Comparison of ENCODE assay signal across 1 cellular context in genomic region chr13:43804461-43805070, GRCh38.
TF ChIP-seq lines count a peak whose summit lies in the region.

No MANE protein-coding gene starts in this region.

TF ChIP-seq in GM12878, 131 proteins besides CTCF, POLR2A, EP300 and RAD21 (continued from another document):
- TF ChIP-seq ZNF217 (IDR thresholded peaks at IDR 0.05), result no peak
- TF ChIP-seq KAT2A (conservative IDR thresholded peaks at IDR 0.05; ENCODE audit: control insufficient read depth, low read depth, low read length), result no peak
